18 cellular contexts compared by ENCODE assay signal in the genomic region with DNA sequence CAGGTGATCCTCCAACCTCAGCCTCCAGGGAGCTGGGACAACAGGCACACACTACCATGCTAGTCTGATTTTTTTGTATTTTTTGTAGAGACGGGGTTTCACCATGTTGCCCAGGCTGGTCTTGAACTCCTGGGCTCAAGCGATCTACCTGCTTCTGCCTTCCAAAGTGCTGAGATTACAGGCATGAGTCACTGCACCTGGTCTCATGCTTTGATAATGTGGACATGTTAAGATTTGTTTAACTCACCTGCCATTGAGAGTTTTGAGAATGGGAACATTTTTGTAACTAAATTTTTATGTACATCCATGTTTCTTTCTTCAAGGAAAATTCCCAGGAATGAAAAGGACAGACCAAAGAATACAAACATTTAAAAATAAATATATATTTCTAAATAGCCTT.
DNase-seq lines count a peak whose midpoint lies in the region; ATAC-seq, FAIRE-seq and TF ChIP-seq lines count a peak whose summit lies in the region.
"Had no signal": no experiment of that assay in that cellular context is flagged by ENCODE, and none has a peak within 500 bp of the region (broad histone marks: within the 10 kb centered on the region; RNA-seq: fewer than 3 reads in every experiment).

No MANE protein-coding gene starts in this region.

- 94% methylated on average over 2 of the region's 2 CpGs for WGBS in HepG2 (ENCODE audit: low lambda C conversion rate)
- WGBS in right lobe of liver (ENCODE audit: insufficient coverage, low coverage, low lambda C conversion rate, missing lambda C conversion rate): 94% methylated on average over 2 of the region's 2 CpGs

- FAIRE-seq in HepG2 (lab: Jason Lieb, UNC): no peak
- FAIRE-seq: D721Med, GM12892, GM18507 had no signal

- ATAC-seq in HepG2 (no peak), right lobe of liver (no peak), foreskin keratinocyte (peak; percentile 88)
- ATAC-seq: GM23338, HCT116 had no signal

- CTCF ChIA-PET in HepG2 (lab: Yijun Ruan, JAX; ENCODE audit: low intra/inter-chr PET ratio, low total read pairs): no interaction called here

- no peak for DNase-seq in HepG2 (ENCODE audit: low spot score)
- no peak for DNase-seq in right lobe of liver
- peak; percentile 9 for DNase-seq in dedifferentiated amniotic fluid mesenchymal stem cell (ENCODE audit: extremely low spot score)
- DNase-seq in foreskin keratinocyte: peak; percentile 49 to 75
- no peak for DNase-seq in effector memory CD4-positive, alpha-beta T cell
- DNase-seq in iPS-NIHi11 (ENCODE audit: low spot score): no peak
- DNase-seq in 8988T: no peak
- DNase-seq: BE2C; C1 segment of cervical spinal cord; Caco-2; CD4-positive, CD25-positive, alpha-beta regulatory T cell; H7; HFFc6 had no signal

- H3K9ac ChIP-seq in HepG2 (ENCODE audit: insufficient read depth, low read depth, low read length): no peak overlapping the region

- H3K4me3 ChIP-seq in HepG2 (replicated peaks in 1 of 3; ENCODE audit: insufficient read depth in 1 of 3, low read depth in 2 of 3, low read length in 3 of 3): no peak overlapping the region
- H3K4me3 ChIP-seq in right lobe of liver: no peak overlapping the region
- H3K4me3 ChIP-seq in effector memory CD4-positive, alpha-beta T cell (ENCODE audit: insufficient read depth, low read depth, low read length, poor library complexity, severe bottlenecking): no peak overlapping the region
- H3K4me3 ChIP-seq: GM23338 had no signal

- H3K9me3 ChIP-seq in HepG2 (ENCODE audit: low read length) (no peaks in the 10 kb centered on the region), right lobe of liver (no peaks in the 10 kb centered on the region)
- H3K9me3 ChIP-seq in effector memory CD4-positive, alpha-beta T cell (ENCODE audit: control insufficient read depth, low read length): no peaks in the 10 kb centered on the region
- H3K9me3 ChIP-seq: BE2C had no signal

- H3K27me3 ChIP-seq in HepG2 (ENCODE audit: control insufficient read depth in 1 of 2, insufficient read depth in 2 of 2, low read length in 2 of 2): no peaks in the 10 kb centered on the region
- no peaks in the 10 kb centered on the region for H3K27me3 ChIP-seq in right lobe of liver
- no peaks in the 10 kb centered on the region for H3K27me3 ChIP-seq in foreskin keratinocyte
- no peaks in the 10 kb centered on the region for H3K27me3 ChIP-seq in effector memory CD4-positive, alpha-beta T cell (replicated peaks; ENCODE audit: control insufficient read depth, insufficient read depth, low read length, poor library complexity, severe bottlenecking)
- H3K27me3 ChIP-seq: BE2C had no signal

- intact Hi-C loops in HepG2 (cut with micrococcal nuclease; ENCODE audit: unreplicated experiment): no loop called here
- intact Hi-C loops in right lobe of liver (cut with DNase I): no loop called here

- TF ChIP-seq POLR2A in HepG2 (IDR thresholded peaks at IDR 0.05; ENCODE audit: insufficient read depth in 1 of 2, low read depth in 2 of 2, low read length in 2 of 2) (no peak), right lobe of liver (IDR thresholded peaks at IDR 0.05) (no peak)

- no peak for TF ChIP-seq RAD21 in HepG2 (CRISPR knock-in tag; IDR thresholded peaks at IDR 0.05)

- no peaks in the 10 kb centered on the region for H3K36me3 ChIP-seq in HepG2 (replicated peaks in 1 of 2; ENCODE audit: control insufficient read depth in 1 of 2, insufficient read depth in 2 of 2, low read length in 2 of 2)
- no peaks in the 10 kb centered on the region for H3K36me3 ChIP-seq in right lobe of liver
- H3K36me3 ChIP-seq in effector memory CD4-positive, alpha-beta T cell (ENCODE audit: control insufficient read depth, insufficient read depth, low read length): no peaks in the 10 kb centered on the region
- H3K36me3 ChIP-seq: BE2C had no signal

- H3K27ac ChIP-seq in HepG2 (ENCODE audit: extremely low read length, insufficient read depth, low read length) (no peak overlapping the region), right lobe of liver (no peak overlapping the region), foreskin keratinocyte (no peak overlapping the region)
- H3K27ac ChIP-seq in effector memory CD4-positive, alpha-beta T cell (ENCODE audit: insufficient read depth, low read length, poor library complexity, severe bottlenecking): no peak overlapping the region

- in situ Hi-C loops in HepG2 (cut with HindIII; ENCODE audit: extremely low pct_ligation_motif_present, low pct_unique_long_range_greater_than_20kb): no loop called here

- TF ChIP-seq EP300 in HepG2 (IDR thresholded peaks at IDR 0.05; ENCODE audit: low read depth in 2 of 2, low read length in 2 of 2) (no peak), HepG2 (CRISPR knock-in tag; IDR thresholded peaks at IDR 0.05; ENCODE audit: borderline replicate concordance) (no peak)

- POLR2A ChIA-PET in HepG2 (lab: Yijun Ruan, JAX): no interaction called here

- H3K4me1 ChIP-seq in HepG2 (ENCODE audit: insufficient read depth, low read length) (no peaks in the 10 kb centered on the region), right lobe of liver (no peaks in the 10 kb centered on the region), foreskin keratinocyte (peaks cover 13% of the 10 kb centered on the region)
- H3K4me1 ChIP-seq in effector memory CD4-positive, alpha-beta T cell (ENCODE audit: control insufficient read depth, insufficient read depth, low read length, poor library complexity, severe bottlenecking): no peaks in the 10 kb centered on the region
- H3K4me1 ChIP-seq: BE2C had no signal

- no TSS peak for BruUV-seq in HepG2 (replicated peaks; lab: Mats Ljungman, UMichigan)

- H2AFZ ChIP-seq in HepG2 (ENCODE audit: low read length): no peak overlapping the region
- H2AFZ ChIP-seq: GM23338 had no signal

- no peak for TF ChIP-seq CTCF in HepG2 (CRISPR knock-in tag; IDR thresholded peaks at IDR 0.05)
- no peak for TF ChIP-seq CTCF in right lobe of liver (IDR thresholded peaks at IDR 0.05)
- no peak for TF ChIP-seq CTCF in foreskin keratinocyte (conservative IDR thresholded peaks at IDR 0.05)

- no peak overlapping the region for H3K4me2 ChIP-seq in HepG2 (ENCODE audit: low read depth, low read length)
- H3K4me2 ChIP-seq: GM23338 had no signal

- H3K79me2 ChIP-seq in HepG2 (ENCODE audit: insufficient read depth, low read length): no peaks in the 10 kb centered on the region

- H4K20me1 ChIP-seq in HepG2 (ENCODE audit: insufficient read depth, low read length): no peaks in the 10 kb centered on the region

TF ChIP-seq in HepG2, 621 proteins besides CTCF, POLR2A, EP300 and RAD21 (continues in another document):
- 0 out of 2 replicates have a peak, but pooled peaks have one; percentile 40 for TF ChIP-seq CC2D1A (CRISPR knock-in tag; IDR thresholded peaks at IDR 0.05)
- TF ChIP-seq ZNF260 (CRISPR knock-in tag; IDR thresholded peaks at IDR 0.05; ENCODE audit: borderline replicate concordance, low read depth): no peak
- TF ChIP-seq ONECUT2 (CRISPR knock-in tag; IDR thresholded peaks at IDR 0.05): no peak
- TF ChIP-seq ZNF737 (CRISPR knock-in tag; IDR thresholded peaks at IDR 0.05; ENCODE audit: borderline replicate concordance): no peak
- no peak for TF ChIP-seq SIN3B (IDR thresholded peaks at IDR 0.05; ENCODE audit: low read length)
- TF ChIP-seq ZNF354B (CRISPR knock-in tag; IDR thresholded peaks at IDR 0.05): 0 out of 2 replicates have a peak, but pooled peaks have one; percentile 26
- no peak for TF ChIP-seq NR3C1 (CRISPR knock-in tag; IDR thresholded peaks at IDR 0.05)
- 0 out of 2 replicates have a peak, but pooled peaks have one; percentile 40 for TF ChIP-seq TARDBP (CRISPR knock-in tag; IDR thresholded peaks at IDR 0.05)
- TF ChIP-seq ZFY (CRISPR knock-in tag; IDR thresholded peaks at IDR 0.05): no peak
- TF ChIP-seq ARID2 (CRISPR knock-in tag; IDR thresholded peaks at IDR 0.05; ENCODE audit: borderline replicate concordance): peak; percentile 33; the same call in 1 of the 2 replicates
- TF ChIP-seq, protein P1, sequence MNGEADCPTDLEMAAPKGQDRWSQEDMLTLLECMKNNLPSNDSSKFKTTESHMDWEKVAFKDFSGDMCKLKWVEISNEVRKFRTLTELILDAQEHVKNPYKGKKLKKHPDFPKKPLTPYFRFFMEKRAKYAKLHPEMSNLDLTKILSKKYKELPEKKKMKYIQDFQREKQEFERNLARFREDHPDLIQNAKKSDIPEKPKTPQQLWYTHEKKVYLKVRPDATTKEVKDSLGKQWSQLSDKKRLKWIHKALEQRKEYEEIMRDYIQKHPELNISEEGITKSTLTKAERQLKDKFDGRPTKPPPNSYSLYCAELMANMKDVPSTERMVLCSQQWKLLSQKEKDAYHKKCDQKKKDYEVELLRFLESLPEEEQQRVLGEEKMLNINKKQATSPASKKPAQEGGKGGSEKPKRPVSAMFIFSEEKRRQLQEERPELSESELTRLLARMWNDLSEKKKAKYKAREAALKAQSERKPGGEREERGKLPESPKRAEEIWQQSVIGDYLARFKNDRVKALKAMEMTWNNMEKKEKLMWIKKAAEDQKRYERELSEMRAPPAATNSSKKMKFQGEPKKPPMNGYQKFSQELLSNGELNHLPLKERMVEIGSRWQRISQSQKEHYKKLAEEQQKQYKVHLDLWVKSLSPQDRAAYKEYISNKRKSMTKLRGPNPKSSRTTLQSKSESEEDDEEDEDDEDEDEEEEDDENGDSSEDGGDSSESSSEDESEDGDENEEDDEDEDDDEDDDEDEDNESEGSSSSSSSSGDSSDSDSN (CRISPR knock-in tag; IDR thresholded peaks at IDR 0.05): no peak
- TF ChIP-seq AKAP8 (CRISPR knock-in tag; IDR thresholded peaks at IDR 0.05): no peak
- TF ChIP-seq, protein P2, sequence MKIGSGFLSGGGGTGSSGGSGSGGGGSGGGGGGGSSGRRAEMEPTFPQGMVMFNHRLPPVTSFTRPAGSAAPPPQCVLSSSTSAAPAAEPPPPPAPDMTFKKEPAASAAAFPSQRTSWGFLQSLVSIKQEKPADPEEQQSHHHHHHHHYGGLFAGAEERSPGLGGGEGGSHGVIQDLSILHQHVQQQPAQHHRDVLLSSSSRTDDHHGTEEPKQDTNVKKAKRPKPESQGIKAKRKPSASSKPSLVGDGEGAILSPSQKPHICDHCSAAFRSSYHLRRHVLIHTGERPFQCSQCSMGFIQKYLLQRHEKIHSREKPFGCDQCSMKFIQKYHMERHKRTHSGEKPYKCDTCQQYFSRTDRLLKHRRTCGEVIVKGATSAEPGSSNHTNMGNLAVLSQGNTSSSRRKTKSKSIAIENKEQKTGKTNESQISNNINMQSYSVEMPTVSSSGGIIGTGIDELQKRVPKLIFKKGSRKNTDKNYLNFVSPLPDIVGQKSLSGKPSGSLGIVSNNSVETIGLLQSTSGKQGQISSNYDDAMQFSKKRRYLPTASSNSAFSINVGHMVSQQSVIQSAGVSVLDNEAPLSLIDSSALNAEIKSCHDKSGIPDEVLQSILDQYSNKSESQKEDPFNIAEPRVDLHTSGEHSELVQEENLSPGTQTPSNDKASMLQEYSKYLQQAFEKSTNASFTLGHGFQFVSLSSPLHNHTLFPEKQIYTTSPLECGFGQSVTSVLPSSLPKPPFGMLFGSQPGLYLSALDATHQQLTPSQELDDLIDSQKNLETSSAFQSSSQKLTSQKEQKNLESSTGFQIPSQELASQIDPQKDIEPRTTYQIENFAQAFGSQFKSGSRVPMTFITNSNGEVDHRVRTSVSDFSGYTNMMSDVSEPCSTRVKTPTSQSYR (CRISPR knock-in tag; IDR thresholded peaks at IDR 0.05; ENCODE audit: borderline replicate concordance): no peak
- TF ChIP-seq SP1 (IDR thresholded peaks at IDR 0.05): no peak
- TF ChIP-seq SP1 (CRISPR knock-in tag; IDR thresholded peaks at IDR 0.05): no peak

Comparison
In these comparisons a context has a peak if more than half of its experiments do, and no peak if none do; other contexts are left out.
1. DNase-seq: peak in dedifferentiated amniotic fluid mesenchymal stem cell (single experiment) and foreskin keratinocyte (2 of 2); none in HepG2 (single experiment), right lobe of liver (0 of 3), effector memory CD4-positive, alpha-beta T cell (0 of 3), iPS-NIHi11 (single experiment) and 8988T (single experiment).